9 cellular contexts compared by ENCODE assay signal in the genomic region with DNA sequence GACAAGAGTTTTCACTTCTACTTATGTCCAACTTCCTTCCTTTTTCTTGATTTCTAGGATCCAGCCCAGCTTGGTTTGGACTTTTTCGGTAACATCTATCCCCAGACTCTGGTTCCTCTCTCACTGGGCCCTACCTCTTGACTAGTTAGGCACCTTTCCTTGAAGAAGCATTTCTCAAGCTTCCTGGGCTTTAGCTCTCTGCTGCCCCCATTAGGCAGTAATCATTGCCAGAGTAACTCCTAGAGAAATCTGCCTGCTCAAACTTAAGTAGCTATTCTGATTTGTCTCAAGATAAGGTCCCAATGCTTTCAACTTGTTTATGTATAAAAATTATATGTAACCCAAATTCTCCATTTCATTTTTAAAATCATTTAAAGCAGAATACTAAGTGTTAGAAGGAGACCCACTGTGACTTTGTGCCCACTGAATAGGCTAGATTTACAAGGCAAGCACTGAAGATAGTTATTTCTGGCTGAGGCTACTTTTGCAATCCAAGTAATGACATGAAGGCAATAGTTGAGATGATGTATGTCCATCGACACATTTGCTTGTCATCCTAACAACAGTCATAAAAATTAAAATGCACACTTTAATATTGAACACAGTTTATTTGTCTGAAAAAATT.
DNase-seq lines count a peak whose midpoint lies in the region; ATAC-seq and TF ChIP-seq lines count a peak whose summit lies in the region.
"Had no signal": no experiment of that assay in that cellular context is flagged by ENCODE, and none has a peak within 500 bp of the region (broad histone marks: within the 10 kb centered on the region; RNA-seq: fewer than 3 reads in every experiment).

No MANE protein-coding gene starts in this region.

- H3K4me2 ChIP-seq in GM23248 (ENCODE audit: unreplicated experiment) (no peak overlapping the region), PC-9 (no peak overlapping the region)

- 0 out of 2 replicates have a peak overlapping the region, but pooled peaks have one; percentile 24 for H2AFZ ChIP-seq in GM23248
- no peak overlapping the region for H2AFZ ChIP-seq in PC-9

- H3F3A ChIP-seq in GM23248 (ENCODE audit: insufficient read depth) (no peaks in the 10 kb centered on the region), PC-9 (ENCODE audit: insufficient read depth, low read depth) (no peaks in the 10 kb centered on the region)

- POLR2A ChIA-PET in PC-9 (lab: Charles Lee; ENCODE audit: unreplicated experiment) = no interaction called here

- H3K36me3 ChIP-seq in GM23248 (ENCODE audit: low read depth) (no peaks in the 10 kb centered on the region), PC-9 (ENCODE audit: low read depth) (no peaks in the 10 kb centered on the region)
- H3K36me3 ChIP-seq: BLaER1 treated with 17β-estradiol and CSF1 and Interleukin-3, amounts not matched to agents 10 nM and 100 nM had no signal

- H3K79me2 ChIP-seq in GM23248 (ENCODE audit: insufficient read depth) (no peaks in the 10 kb centered on the region), PC-9 (ENCODE audit: low read depth) (no peaks in the 10 kb centered on the region)

- H3K27me3 ChIP-seq in GM23248 (replicated peaks; ENCODE audit: insufficient read depth) = no peaks in the 10 kb centered on the region
- no peaks in the 10 kb centered on the region for H3K27me3 ChIP-seq in PC-9 (ENCODE audit: insufficient read depth, low read depth)
- H3K27me3 ChIP-seq: BLaER1 treated with 17β-estradiol and CSF1 and Interleukin-3, amounts not matched to agents 10 nM and 100 nM had no signal

- H3K4me3 ChIP-seq in GM23248 (no peak overlapping the region), PC-9 (no peak overlapping the region), fibroblast of mammary gland (ENCODE audit: control insufficient read depth, low read depth, low read length) (no peak overlapping the region)
- H3K4me3 ChIP-seq: BLaER1 treated with 17β-estradiol and CSF1 and Interleukin-3, amounts not matched to agents 10 nM and 100 nM had no signal

- H3K4me1 ChIP-seq in GM23248 (ENCODE audit: insufficient read depth) = no peaks in the 10 kb centered on the region
- no peaks in the 10 kb centered on the region for H3K4me1 ChIP-seq in PC-9 (replicated peaks; ENCODE audit: insufficient read depth)

- CTCF ChIA-PET in PC-9 (lab: Charles Lee) = interaction anchor here (0.6 to 1.1 kb wide), 2 partner anchors 14 to 1938 kb away, joined by 3 to 4 read pairs; no protein-coding TSS in a partner anchor

- TF ChIP-seq CTCF in PC-9 (conservative IDR thresholded peaks at IDR 0.05) (peak; percentile 73), fibroblast of mammary gland (conservative IDR thresholded peaks at IDR 0.05; ENCODE audit: control insufficient read depth, insufficient read depth, low read depth, low read length) (peak; percentile 97)

- H3K9ac ChIP-seq in GM23248 = no peak overlapping the region
- H3K9ac ChIP-seq: BLaER1 treated with 17β-estradiol and CSF1 and Interleukin-3, amounts not matched to agents 10 nM and 100 nM had no signal

- H3K9me2 ChIP-seq in GM23248 (ENCODE audit: insufficient read depth) = no peaks in the 10 kb centered on the region
- no peaks in the 10 kb centered on the region for H3K9me2 ChIP-seq in PC-9 (ENCODE audit: insufficient read depth)

- intact Hi-C loops in PC-9 (cut with micrococcal nuclease; ENCODE audit: unreplicated experiment) = no loop called here

- peak; percentile 27 for DNase-seq in NCI-H1105 treated with DMSO at 0.1 percent for 48 hours (lab: John Stamatoyannopoulos, UW)
- no peak for DNase-seq in NCI-H1105 (lab: John Stamatoyannopoulos, UW)
- DNase-seq in GM23248 = peak; percentile 58
- DNase-seq in PC-9 = peak in 1 of 2 experiments; percentile 19
- peak; percentile 70 for DNase-seq in fibroblast of mammary gland (ENCODE audit: low read depth)
- peak; percentile 55 for DNase-seq in superior temporal gyrus (ENCODE audit: extremely low spot score)
- no peak for DNase-seq in NK-92 treated with Interleukin-12 subunit alpha and Interleukin-12 subunit beta, amount 100 ng/mL, for 24 hours (lab: John Stamatoyannopoulos, UW)

- H3K9me3 ChIP-seq in GM23248 (ENCODE audit: low read depth) = no peaks in the 10 kb centered on the region
- H3K9me3 ChIP-seq in PC-9 (ENCODE audit: insufficient read depth, low read depth) = no peaks in the 10 kb centered on the region
- H3K9me3 ChIP-seq: BLaER1 treated with 17β-estradiol and CSF1 and Interleukin-3, amounts not matched to agents 10 nM and 100 nM had no signal

- H4K20me1 ChIP-seq in GM23248 (ENCODE audit: insufficient read depth) (no peaks in the 10 kb centered on the region), PC-9 (ENCODE audit: insufficient read depth) (no peaks in the 10 kb centered on the region)
- H4K20me1 ChIP-seq: BLaER1 treated with 17β-estradiol and CSF1 and Interleukin-3, amounts not matched to agents 10 nM and 100 nM had no signal

- in situ Hi-C loops in GM23248 (cut with MboI) = no loop called here

- no peak for ATAC-seq in GM21825 (IDR thresholded peaks at IDR 0.05; ENCODE audit: unreplicated experiment)

- H3K27ac ChIP-seq in GM23248 = no peak overlapping the region
- no peak overlapping the region for H3K27ac ChIP-seq in PC-9
- H3K27ac ChIP-seq: BLaER1 treated with 17β-estradiol and CSF1 and Interleukin-3, amounts not matched to agents 10 nM and 100 nM had no signal

- no TSS peak for BruUV-seq in PC-9 (replicated peaks; lab: Mats Ljungman, UMichigan)

- WGBS in GM23248 (ENCODE audit: low coverage in 1 of 2, low lambda C conversion rate in 2 of 2, missing lambda C conversion rate in 2 of 2), 2 experiments = 10 to 12% methylated on average over 2 of the region's 2 CpGs

Comparison
In these comparisons a context has a peak if more than half of its experiments do, and no peak if none do; other contexts are left out.
1. DNase-seq: peak in NCI-H1105 treated with DMSO at 0.1 percent for 48 hours (single experiment), GM23248 (single experiment), fibroblast of mammary gland (single experiment) and superior temporal gyrus (single experiment); none in NCI-H1105 (single experiment) and NK-92 treated with Interleukin-12 subunit alpha and Interleukin-12 subunit beta, amount 100 ng/mL, for 24 hours (single experiment).